In the genomic region with DNA sequence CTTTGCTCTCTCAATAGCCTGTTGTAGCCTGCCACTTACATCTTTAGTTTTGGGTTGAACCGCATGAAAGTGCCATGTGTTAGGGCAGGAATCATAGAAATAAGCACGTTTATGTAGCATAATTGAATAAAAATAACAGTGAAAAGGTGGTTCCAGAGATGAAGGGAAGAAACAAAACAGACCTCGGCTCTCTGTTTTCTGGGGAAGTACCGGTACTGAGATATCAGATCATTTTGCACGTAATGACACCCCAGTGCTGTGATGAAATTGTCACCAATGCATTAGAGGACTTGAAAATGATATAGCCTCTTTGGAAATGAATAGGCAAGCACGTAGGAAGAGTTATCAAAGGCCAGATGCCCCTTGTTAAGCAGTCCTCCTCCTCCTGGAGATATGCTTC, we compare ENCODE assay signal across 21 cellular contexts. TPM values are rescaled to one million over a fixed set of nuclear protein-coding genes. Genes with fewer than 3 reads are reported as not detected.
"Had no signal": no experiment of that assay in that cellular context is flagged by ENCODE, and none has a peak within 500 bp of the region (broad histone marks: within the 10 kb centered on the region; RNA-seq: fewer than 3 reads in every experiment).

No MANE protein-coding gene starts in this region.

- H3K4me3 Mint-ChIP-seq: activated naive CD8-positive, alpha-beta T cell treated with anti-CD3 and anti-CD28 coated beads for 36 hours; activated T-helper 1 cell treated with anti-CD3 and anti-CD28 coated beads, Interleukin-12 subunit alpha, Interleukin-12 subunit beta, Interleukin-2, Interleukin-4 antibody, amounts not matched to agents 30 ng/mL and 10 ng/mL and 1 ng/mL, durations not matched to agents 14 hours and 24 hours and 36 hours; immature natural killer cell; neural crest cell had no signal

- H3K36me3 ChIP-seq: esophagus squamous epithelium, left ventricle myocardium inferior, tibial artery had no signal

- H3K27ac ChIP-seq: esophagus squamous epithelium, left ventricle myocardium inferior, tibial artery had no signal

- H3K27ac Mint-ChIP-seq: activated naive CD8-positive, alpha-beta T cell treated with anti-CD3 and anti-CD28 coated beads for 36 hours; activated T-helper 1 cell treated with anti-CD3 and anti-CD28 coated beads, Interleukin-12 subunit alpha, Interleukin-12 subunit beta, Interleukin-2, Interleukin-4 antibody, amounts not matched to agents 30 ng/mL and 10 ng/mL and 1 ng/mL, durations not matched to agents 14 hours and 24 hours and 36 hours; immature natural killer cell; progenitor cell of endocrine pancreas had no signal

- H3K4me1 Mint-ChIP-seq: activated naive CD8-positive, alpha-beta T cell treated with anti-CD3 and anti-CD28 coated beads for 36 hours had no signal

- H3K9me3 Mint-ChIP-seq: activated naive CD8-positive, alpha-beta T cell treated with anti-CD3 and anti-CD28 coated beads for 36 hours; activated T-helper 1 cell treated with anti-CD3 and anti-CD28 coated beads, Interleukin-12 subunit alpha, Interleukin-12 subunit beta, Interleukin-2, Interleukin-4 antibody, amounts not matched to agents 30 ng/mL and 10 ng/mL and 1 ng/mL, durations not matched to agents 14 hours and 24 hours and 36 hours; immature natural killer cell; neural crest cell had no signal

- H3K9me3 ChIP-seq: esophagus squamous epithelium, left ventricle myocardium inferior, tibial artery had no signal

- H3K27me3 Mint-ChIP-seq: activated naive CD8-positive, alpha-beta T cell treated with anti-CD3 and anti-CD28 coated beads for 36 hours had no signal

- H3K4me1 ChIP-seq: tibial artery had no signal

- H3K36me3 Mint-ChIP-seq: activated naive CD8-positive, alpha-beta T cell treated with anti-CD3 and anti-CD28 coated beads for 36 hours; immature natural killer cell had no signal

- ATAC-seq: stimulated activated naive CD8-positive, alpha-beta T cell treated with anti-CD3 and anti-CD28 coated beads, Interleukin-15, Interleukin-2, amounts not matched to agents 100 U/mL and 50 U/mL, for 24 hours had no signal

- DNase-seq: activated CD4-positive, alpha-beta T cell treated with anti-CD3 and anti-CD28 coated beads, Interleukin-2, amount 50 U/mL, for 4 hours; activated naive CD8-positive, alpha-beta T cell treated with anti-CD3 and anti-CD28 coated beads for 36 hours; activated T-cell treated with anti-CD3 and anti-CD28 coated beads for 4 hours; amniotic stem cell; effector memory CD4-positive, alpha-beta T cell; esophagus squamous epithelium; immature natural killer cell; kidney glomerular epithelial cell; left ventricle myocardium inferior; mammary epithelial cell; stimulated activated CD4-positive, alpha-beta T cell treated with anti-CD3 and anti-CD28 coated beads, Interleukin-2, amount 100 ng/mL, for 24 hours; stimulated activated naive CD8-positive, alpha-beta T cell treated with anti-CD3 and anti-CD28 coated beads, Interleukin-15, Interleukin-2, amounts not matched to agents 100 U/mL and 50 U/mL, for 24 hours; substantia nigra; T1000; tibial artery had no signal

- H3K4me3 ChIP-seq: esophagus squamous epithelium, left ventricle myocardium inferior, tibial artery had no signal

RNA-seq across cellular contexts. Expression of gene DLK1, which starts 42.5 kb away (rescaled TPM):
- total RNA-seq: activated naive CD8-positive, alpha-beta T cell treated with anti-CD3 and anti-CD28 coated beads for 36 hours; activated T-helper 1 cell treated with anti-CD3 and anti-CD28 coated beads, Interleukin-12 subunit alpha, Interleukin-12 subunit beta, Interleukin-2, Interleukin-4 antibody, amounts not matched to agents 30 ng/mL and 10 ng/mL and 1 ng/mL, durations not matched to agents 14 hours and 24 hours and 36 hours; dermis blood vessel endothelial cell; esophagus squamous epithelium; mammary epithelial cell; mononuclear cell; osteoblast had no signal
- polyA plus RNA-seq: immature natural killer cell, mammary epithelial cell had no signal
